In the genomic region with DNA sequence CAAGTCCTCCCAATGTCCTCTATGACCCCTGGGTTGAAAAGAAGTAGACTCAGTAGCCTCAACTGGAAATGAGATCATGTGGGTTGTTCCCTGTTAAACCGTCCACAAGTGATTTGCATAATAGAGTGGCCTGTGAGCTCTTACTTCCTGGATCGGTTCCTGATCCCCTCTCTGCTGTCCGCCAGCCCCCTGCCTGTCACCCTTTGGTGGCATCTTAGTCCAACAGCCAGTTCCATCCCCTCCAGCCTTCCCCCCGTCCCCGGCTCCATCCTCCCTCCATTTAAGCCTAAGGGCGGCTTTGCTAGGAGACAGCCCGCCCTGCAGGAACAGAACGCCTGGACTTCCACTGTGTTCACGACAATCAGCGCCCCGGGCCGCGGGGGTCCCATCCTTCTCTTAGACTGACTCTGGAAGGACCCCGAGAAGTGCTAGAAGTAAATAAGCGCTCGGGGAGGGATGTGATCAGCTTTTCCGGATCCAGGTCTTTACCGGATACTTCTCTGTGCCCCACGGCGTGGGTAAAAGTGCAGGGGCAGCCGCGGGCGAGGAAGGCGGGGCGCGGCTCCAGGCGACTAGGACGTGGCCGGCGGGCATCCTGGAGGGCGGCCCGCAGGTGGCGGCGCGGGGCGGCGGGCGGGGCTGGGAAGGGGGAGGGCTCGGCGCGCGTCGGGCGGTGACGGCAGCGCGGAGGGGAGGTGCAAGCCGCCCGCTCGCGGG, we compare ENCODE assay signal across 8 cellular contexts. TPM values are rescaled to one million over a fixed set of nuclear protein-coding genes. Genes with fewer than 3 reads are reported as not detected.
A peak's percentile ranks its signal among the peaks of the same experiment; 100 is the strongest.
DNase-seq lines count a peak whose midpoint lies in the region; ATAC-seq, FAIRE-seq and TF ChIP-seq lines count a peak whose summit lies in the region.

No MANE protein-coding gene starts in this region.

- TF ChIP-seq CTCF in neutrophil (IDR thresholded peaks at IDR 0.05) = peak; percentile 56

- CTCF ChIA-PET in CD8-positive, alpha-beta memory T cell (lab: Charles Lee) = interaction anchor here (0.7 to 1.4 kb wide), 4 partner anchors 8 to 86 kb away, joined by 3 read pairs; a partner anchor contains a TSS

- H3K4me3 Mint-ChIP-seq in CD8-positive, alpha-beta memory T cell = peak overlapping the region; percentile 86 to 97 (median 92)

- DNase-seq in CD8-positive, alpha-beta memory T cell = peak; percentile 62 to 82 (median 68)
- peak; percentile 34 to 71 for DNase-seq in SHP77 (lab: John Stamatoyannopoulos, UW)
- DNase-seq in activated gamma-delta T cell treated with anti-CD3 and anti-CD28 coated beads, Interleukin-2, amount 50 U/mL, for 16 hours (ENCODE audit: low read depth) = peak; percentile 45
- peak; percentile 90 for DNase-seq in frontal cortex (ENCODE audit: low spot score in 2 of 2)
- DNase-seq in superior temporal gyrus (ENCODE audit: extremely low spot score) = peak; percentile 51

- FAIRE-seq in frontal cortex (lab: Jason Lieb, UNC) = no peak

- POLR2A ChIA-PET in CD8-positive, alpha-beta memory T cell (lab: Charles Lee) = interaction anchor here (0.6 to 1.0 kb wide), 3 partner anchors 51 to 1556 kb away, joined by 3 to 8 read pairs (median 3); a partner anchor contains a TSS

- peaks cover 25% of the 10 kb centered on the region for H3K4me1 ChIP-seq in CD8-positive, alpha-beta memory T cell (ENCODE audit: insufficient read depth, low read length)
- H3K4me1 ChIP-seq in neutrophil (ENCODE audit: control insufficient read depth in 1 of 2, insufficient read depth in 1 of 2, low read depth in 1 of 2, low read length in 1 of 2) = peaks cover 22 to 26% of the 10 kb centered on the region in 2 experiments

- H3K9me3 ChIP-seq in CD8-positive, alpha-beta memory T cell (ENCODE audit: low read length) = no peaks in the 10 kb centered on the region
- H3K9me3 ChIP-seq in neutrophil = no peaks in the 10 kb centered on the region

- no peaks in the 10 kb centered on the region for H3K36me3 ChIP-seq in CD8-positive, alpha-beta memory T cell (ENCODE audit: insufficient read depth, low read length)
- H3K36me3 ChIP-seq in neutrophil = no peaks in the 10 kb centered on the region

- H3K27me3 Mint-ChIP-seq in CD8-positive, alpha-beta memory T cell = no peaks in the 10 kb centered on the region

- peaks cover 0 to 10% (median 0%) of the 10 kb centered on the region in 3 donors for H3K36me3 Mint-ChIP-seq in CD8-positive, alpha-beta memory T cell

- peak overlapping the region; percentile 79 for H3K4me3 ChIP-seq in CD8-positive, alpha-beta memory T cell (ENCODE audit: low read length)
- peak overlapping the region; percentile 71 to 95 for H3K4me3 ChIP-seq in neutrophil (ENCODE audit: low read depth in 1 of 2, low read length in 1 of 2)

- peak overlapping the region; percentile 96 for H3K27ac ChIP-seq in CD8-positive, alpha-beta memory T cell (ENCODE audit: low read depth, low read length)
- peak overlapping the region; percentile 95 for H3K27ac ChIP-seq in neutrophil

- H3K9me3 Mint-ChIP-seq in CD8-positive, alpha-beta memory T cell = no peaks in the 10 kb centered on the region

- no peaks in the 10 kb centered on the region for H3K27me3 ChIP-seq in CD8-positive, alpha-beta memory T cell (ENCODE audit: insufficient read depth, low read length, poor library complexity, severe bottlenecking)
- no peaks in the 10 kb centered on the region for H3K27me3 ChIP-seq in neutrophil

- peaks cover 29 to 43% (median 40%) of the 10 kb centered on the region in 3 donors for H3K4me1 Mint-ChIP-seq in CD8-positive, alpha-beta memory T cell

- ATAC-seq in GM19328 (IDR thresholded peaks at IDR 0.05; ENCODE audit: unreplicated experiment) = peak; percentile 69
- peak; percentile 71 for ATAC-seq in HG03442 (IDR thresholded peaks at IDR 0.05; ENCODE audit: unreplicated experiment)

- peak overlapping the region; percentile 90 to 100 (median 98) for H3K27ac Mint-ChIP-seq in CD8-positive, alpha-beta memory T cell

RNA-seq across cellular contexts. Expression of a gene that starts 51.2 kb away (rescaled TPM):
- total RNA-seq in CD8-positive, alpha-beta memory T cell = 10 to 100 TPM; 12.3 to 12.7 TPM
- 10.4 TPM for polyA plus RNA-seq in CD8-positive, alpha-beta memory T cell
- 17.5 TPM for total RNA-seq in frontal cortex

Comparison
In these comparisons a context has a peak if more than half of its experiments do, and no peak if none do; other contexts are left out.
1. Peak in every context shown above with its lines: DNase-seq, ATAC-seq, H3K4me3 ChIP-seq and H3K27ac ChIP-seq.